ENCODE assay signal across 8 cellular contexts in the genomic region with DNA sequence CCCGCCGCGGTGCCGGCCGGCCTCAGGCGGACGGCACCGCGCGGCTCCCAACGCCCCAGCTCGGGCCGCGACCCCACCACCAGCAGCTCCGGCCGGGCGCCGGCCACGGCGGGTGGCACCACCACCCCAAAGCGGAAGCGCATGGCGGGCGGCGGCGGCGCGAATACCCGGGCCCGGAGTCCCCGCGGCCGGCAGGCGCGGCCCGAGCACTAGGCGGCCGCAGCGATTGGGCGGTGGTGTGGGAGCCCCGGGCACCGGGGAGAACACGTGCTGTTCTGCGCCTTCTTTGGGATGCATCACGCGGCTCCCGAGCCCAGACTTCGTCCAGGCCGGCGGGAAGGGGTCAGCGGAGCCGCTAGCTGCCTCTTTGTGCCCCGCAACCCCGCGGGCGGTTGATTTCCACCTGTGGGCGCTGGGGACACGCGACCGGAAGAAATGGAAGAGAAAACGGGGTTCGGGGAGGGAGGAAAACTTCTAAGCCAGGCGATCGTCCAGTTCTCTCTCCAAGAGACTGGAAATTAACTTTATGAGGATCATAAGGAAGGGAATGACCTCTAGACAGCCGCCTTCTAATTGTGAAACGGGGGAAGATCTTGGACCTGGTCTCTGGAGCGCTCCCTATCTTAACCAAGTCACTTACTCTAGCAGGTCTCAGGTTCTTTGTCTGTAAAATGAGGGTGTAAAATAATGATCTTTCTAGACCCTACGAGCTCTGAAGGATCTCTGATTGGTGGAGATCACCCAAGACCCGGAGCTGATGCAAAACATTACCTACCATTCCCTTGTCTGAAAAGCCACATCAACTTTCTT. TPM values are rescaled to one million over a fixed set of nuclear protein-coding genes. Genes with fewer than 3 reads are reported as not detected.
A peak's percentile ranks its signal among the peaks of the same experiment; 100 is the strongest.
DNase-seq lines count a peak whose midpoint lies in the region; ATAC-seq and TF ChIP-seq lines count a peak whose summit lies in the region.

A gene (minus strand): TSS at position 165 of the 810 bp plus-strand sequence. CDS start 22 bp downstream, at position 143.

- H3K27ac ChIP-seq in coronary artery, result peak within 1 kb of the TSS; percentile 96 to 99
- H3K27ac ChIP-seq in left lung, result peak within 1 kb of the TSS; percentile 93 to 99

- H3K36me3 ChIP-seq in left lung, result no peaks in the 10 kb centered on the region

- no peaks in the 10 kb centered on the region for H3K9me3 ChIP-seq in left lung

- intact Hi-C loops in left lung (cut with DNase I), result loop anchor here in 1 of 2 donors (10.0 kb wide), 1 partner anchor 79 kb away; a partner anchor contains a TSS

- peaks cover 0 to 33% of the 10 kb centered on the region in 2 donors for H3K4me1 ChIP-seq in left lung

- TF ChIP-seq CTCF in AG09319 (IDR thresholded peaks at IDR 0.05; ENCODE audit: low read depth, low read length) (no peak), coronary artery (IDR thresholded peaks at IDR 0.05) (no peak), left lung (IDR thresholded peaks at IDR 0.05) (no peak)

- DNase-seq in AG09319 (ENCODE audit: extremely low read depth, low read depth) (peak; percentile 48), NCI-H345 treated with DMSO at 0.1 percent for 48 hours (lab: John Stamatoyannopoulos, UW; ENCODE audit: unreplicated experiment) (peak; percentile 42), coronary artery (ENCODE audit: low spot score) (peak; percentile 93), left lung (peak; percentile 88 to 98)
- peak; percentile 47 to 50 for DNase-seq in activated CD4-positive, alpha-beta T cell treated with anti-CD3 and anti-CD28 coated beads for 4 hours
- DNase-seq in stimulated activated CD4-positive, alpha-beta T cell treated with anti-CD3 and anti-CD28 coated beads, Interleukin-4, amount 100 ng/mL, for 1 hour, result peak; percentile 61

- H3K4me3 ChIP-seq in coronary artery (peak within 1 kb of the TSS; percentile 79), left lung (peak within 1 kb of the TSS; percentile 60 to 72)

- no peaks in the 10 kb centered on the region for H3K27me3 ChIP-seq in left lung

- ATAC-seq in GM18870 (IDR thresholded peaks at IDR 0.05; ENCODE audit: unreplicated experiment) (peak; percentile 90), HG03103 (IDR thresholded peaks at IDR 0.05; ENCODE audit: low read depth, unreplicated experiment) (peak; percentile 69), left lung (peak; percentile 86)

RNA-seq across cellular contexts. Expression of the gene that starts here (rescaled TPM):
- 10 to 100 TPM in 1 of 2 donors, 1 to 10 TPM in 1; 4.9 to 11.0 TPM for total RNA-seq in left lung

Comparison
In these comparisons a context has a peak if more than half of its experiments do, and no peak if none do; other contexts are left out.
1. Peak in every context shown above with its lines: DNase-seq, ATAC-seq, H3K4me3 ChIP-seq and H3K27ac ChIP-seq.
2. DNase-seq: peak in every context shown above with its lines; median percentile 93 in coronary artery; 93 in left lung; 61 in stimulated activated CD4-positive, alpha-beta T cell treated with anti-CD3 and anti-CD28 coated beads, Interleukin-4, amount 100 ng/mL, for 1 hour; 48 in activated CD4-positive, alpha-beta T cell treated with anti-CD3 and anti-CD28 coated beads for 4 hours; 48 in AG09319; 42 in NCI-H345 treated with DMSO at 0.1 percent for 48 hours.